1 cellular context compared by ENCODE assay signal in the genomic region with DNA sequence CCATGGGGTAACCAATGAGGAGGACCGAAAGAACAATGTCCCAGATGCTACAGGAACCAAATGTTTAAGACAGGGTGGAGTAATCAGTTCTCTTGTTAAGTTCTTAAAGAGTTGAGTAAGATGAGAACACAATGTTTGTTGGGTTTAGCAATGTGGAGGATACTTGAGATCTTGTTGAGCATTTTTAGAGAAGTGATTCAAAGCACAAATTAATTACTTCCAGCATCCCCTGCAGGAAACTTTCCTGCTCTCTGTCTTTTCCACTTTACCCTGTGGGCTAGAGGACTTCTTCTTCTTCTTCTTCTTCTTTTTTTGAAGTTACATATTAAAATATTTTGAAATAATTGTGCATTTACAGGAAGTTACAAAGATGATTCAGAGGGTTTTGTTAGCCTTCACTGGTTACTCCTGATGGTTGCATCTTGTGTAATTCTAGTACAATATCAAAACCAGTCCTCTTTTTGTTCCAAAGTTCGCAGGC.
TF ChIP-seq lines count a peak whose summit lies in the region.

No MANE protein-coding gene starts in this region.

TF ChIP-seq in HepG2, 621 proteins besides CTCF, POLR2A, EP300 and RAD21:
- TF ChIP-seq, protein P1, sequence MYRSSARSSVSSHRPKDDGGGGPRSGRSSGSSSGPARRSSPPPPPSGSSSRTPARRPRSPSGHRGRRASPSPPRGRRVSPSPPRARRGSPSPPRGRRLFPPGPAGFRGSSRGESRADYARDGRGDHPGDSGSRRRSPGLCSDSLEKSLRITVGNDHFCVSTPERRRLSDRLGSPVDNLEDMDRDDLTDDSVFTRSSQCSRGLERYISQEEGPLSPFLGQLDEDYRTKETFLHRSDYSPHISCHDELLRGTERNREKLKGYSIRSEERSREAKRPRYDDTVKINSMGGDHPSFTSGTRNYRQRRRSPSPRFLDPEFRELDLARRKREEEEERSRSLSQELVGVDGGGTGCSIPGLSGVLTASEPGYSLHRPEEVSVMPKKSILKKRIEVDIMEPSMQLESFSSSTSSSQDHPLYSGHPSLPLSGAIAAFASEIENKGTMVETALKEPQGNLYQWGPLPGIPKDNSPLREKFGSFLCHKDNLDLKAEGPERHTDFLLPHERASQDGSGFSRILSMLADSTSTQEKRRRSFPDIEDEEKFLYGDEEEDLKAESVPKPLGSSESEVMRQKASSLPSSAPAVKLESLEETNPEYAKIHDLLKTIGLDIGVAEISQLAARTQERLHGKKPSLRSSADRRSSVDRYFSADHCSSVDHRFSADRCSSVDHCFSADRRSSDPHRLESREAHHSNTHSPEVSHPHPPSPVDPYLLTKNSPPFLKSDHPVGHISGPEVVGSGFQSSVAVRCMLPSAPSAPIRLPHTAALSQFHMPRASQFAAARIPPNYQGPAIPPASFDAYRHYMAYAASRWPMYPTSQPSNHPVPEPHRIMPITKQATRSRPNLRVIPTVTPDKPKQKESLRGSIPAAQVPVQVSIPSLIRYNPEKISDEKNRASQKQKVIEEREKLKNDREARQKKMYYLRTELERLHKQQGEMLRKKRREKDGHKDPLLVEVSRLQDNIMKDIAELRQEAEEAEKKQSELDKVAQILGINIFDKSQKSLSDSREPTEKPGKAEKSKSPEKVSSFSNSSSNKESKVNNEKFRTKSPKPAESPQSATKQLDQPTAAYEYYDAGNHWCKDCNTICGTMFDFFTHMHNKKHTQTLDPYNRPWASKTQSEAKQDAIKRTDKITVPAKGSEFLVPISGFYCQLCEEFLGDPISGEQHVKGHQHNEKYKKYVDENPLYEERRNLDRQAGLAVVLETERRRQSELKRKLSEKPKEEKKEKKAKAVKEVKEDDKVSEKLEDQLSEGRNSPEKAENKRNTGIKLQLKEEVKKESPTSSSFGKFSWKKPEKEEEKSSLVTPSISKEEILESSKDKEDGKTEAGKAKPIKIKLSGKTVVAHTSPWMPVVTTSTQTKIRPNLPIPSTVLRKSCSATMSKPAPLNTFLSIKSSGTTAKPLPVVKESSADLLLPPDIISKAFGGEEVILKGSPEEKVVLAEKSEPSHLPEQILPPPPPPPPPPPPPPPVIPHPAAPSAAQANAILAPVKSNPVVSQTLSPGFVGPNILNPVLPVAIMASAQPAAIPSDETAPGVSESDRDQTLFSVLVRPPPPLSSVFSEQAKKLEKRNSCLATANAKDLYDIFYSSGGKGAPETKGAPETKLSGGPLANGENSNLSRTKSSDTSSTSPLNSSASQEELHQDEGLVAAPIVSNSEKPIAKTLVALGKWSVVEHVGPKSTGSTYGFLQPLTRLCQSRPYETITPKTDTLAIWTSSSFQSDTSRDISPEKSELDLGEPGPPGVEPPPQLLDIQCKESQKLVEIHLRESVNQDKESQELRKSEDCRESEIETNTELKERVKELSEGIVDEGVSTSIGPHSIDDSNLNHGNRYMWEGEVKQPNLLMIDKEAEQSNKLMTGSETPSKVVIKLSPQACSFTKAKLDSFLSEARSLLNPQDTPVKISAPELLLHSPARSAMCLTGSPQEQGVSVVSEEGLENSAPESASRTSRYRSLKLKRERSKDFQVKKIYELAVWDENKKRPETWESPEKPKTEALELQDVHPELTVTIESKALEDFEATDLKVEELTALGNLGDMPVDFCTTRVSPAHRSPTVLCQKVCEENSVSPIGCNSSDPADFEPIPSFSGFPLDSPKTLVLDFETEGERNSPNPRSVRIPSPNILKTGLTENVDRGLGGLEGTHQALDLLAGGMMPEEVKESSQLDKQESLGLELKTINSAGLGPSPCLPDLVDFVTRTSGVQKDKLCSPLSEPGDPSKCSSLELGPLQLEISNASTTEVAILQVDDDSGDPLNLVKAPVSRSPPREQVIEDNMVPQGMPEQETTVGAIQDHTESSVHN (CRISPR knock-in tag; IDR thresholded peaks at IDR 0.05): no peak
- TF ChIP-seq ZNF17 (CRISPR knock-in tag; IDR thresholded peaks at IDR 0.05) (no peak), CREM (IDR thresholded peaks at IDR 0.05) (no peak), CREM (CRISPR knock-in tag; IDR thresholded peaks at IDR 0.05) (no peak), ZNF3 (CRISPR knock-in tag; IDR thresholded peaks at IDR 0.05) (no peak), ZNF496 (CRISPR knock-in tag; IDR thresholded peaks at IDR 0.05; ENCODE audit: insufficient replicate concordance) (no peak), POGK (CRISPR knock-in tag; conservative IDR thresholded peaks at IDR 0.05) (no peak), MIER3 (CRISPR knock-in tag; IDR thresholded peaks at IDR 0.05; ENCODE audit: borderline replicate concordance) (no peak), HNF4A (CRISPR knock-in tag; IDR thresholded peaks at IDR 0.05) (no peak), SOX13 (IDR thresholded peaks at IDR 0.05) (no peak), SOX13 (CRISPR knock-in tag; conservative IDR thresholded peaks at IDR 0.05 in 1 of 2, IDR thresholded peaks at IDR 0.05 in 1 of 2) (no peak), MXI1 (IDR thresholded peaks at IDR 0.05; ENCODE audit: borderline replicate concordance, low read depth, low read length) (no peak), ZSCAN30 (CRISPR knock-in tag; IDR thresholded peaks at IDR 0.05) (no peak), XBP1 (CRISPR knock-in tag; IDR thresholded peaks at IDR 0.05) (no peak), GABPB1 (CRISPR knock-in tag; IDR thresholded peaks at IDR 0.05) (no peak), HNRNPLL (IDR thresholded peaks at IDR 0.05; ENCODE audit: low read depth, low read length, poor library complexity, severe bottlenecking) (no peak), ZMYM2 (CRISPR knock-in tag; IDR thresholded peaks at IDR 0.05) (no peak), MTA1 (CRISPR knock-in tag; IDR thresholded peaks at IDR 0.05; ENCODE audit: borderline replicate concordance) (no peak), ZC3H4 (CRISPR knock-in tag; IDR thresholded peaks at IDR 0.05; ENCODE audit: borderline replicate concordance) (no peak), ZNF232 (CRISPR knock-in tag; IDR thresholded peaks at IDR 0.05; ENCODE audit: borderline replicate concordance) (no peak), SMAD3 (CRISPR knock-in tag; IDR thresholded peaks at IDR 0.05) (no peak)
- TF ChIP-seq, protein P2, sequence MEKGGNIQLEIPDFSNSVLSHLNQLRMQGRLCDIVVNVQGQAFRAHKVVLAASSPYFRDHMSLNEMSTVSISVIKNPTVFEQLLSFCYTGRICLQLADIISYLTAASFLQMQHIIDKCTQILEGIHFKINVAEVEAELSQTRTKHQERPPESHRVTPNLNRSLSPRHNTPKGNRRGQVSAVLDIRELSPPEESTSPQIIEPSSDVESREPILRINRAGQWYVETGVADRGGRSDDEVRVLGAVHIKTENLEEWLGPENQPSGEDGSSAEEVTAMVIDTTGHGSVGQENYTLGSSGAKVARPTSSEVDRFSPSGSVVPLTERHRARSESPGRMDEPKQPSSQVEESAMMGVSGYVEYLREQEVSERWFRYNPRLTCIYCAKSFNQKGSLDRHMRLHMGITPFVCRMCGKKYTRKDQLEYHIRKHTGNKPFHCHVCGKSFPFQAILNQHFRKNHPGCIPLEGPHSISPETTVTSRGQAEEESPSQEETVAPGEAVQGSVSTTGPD (CRISPR knock-in tag; IDR thresholded peaks at IDR 0.05): no peak
